In genomic region chr16:81627729-81628128, GRCh38 we compare ENCODE assay signal across 28 cellular contexts.
"Had no signal": no experiment of that assay in that cellular context is flagged by ENCODE, and none has a peak within 500 bp of the region (broad histone marks: within the 10 kb centered on the region; RNA-seq: fewer than 3 reads in every experiment).

No MANE protein-coding gene starts in this region.

- H3K27ac ChIP-seq: ascending aorta, breast epithelium, epithelial cell of prostate, gastroesophageal sphincter, heart right ventricle, hepatocyte had no signal

- H3K9me3 ChIP-seq: ascending aorta, breast epithelium, esophagus squamous epithelium, gastroesophageal sphincter, heart right ventricle had no signal

- H3K4me3 Mint-ChIP-seq: activated CD4-positive, alpha-beta memory T cell treated with anti-CD3 and anti-CD28 coated beads, Interleukin-2, amount 10 ng/mL, durations not matched to agents 7 days and 5 days; activated naive CD8-positive, alpha-beta T cell treated with anti-CD3 and anti-CD28 coated beads, Interleukin-2, amount 10 ng/mL, durations not matched to agents 7 days and 5 days; activated T-cell treated with anti-CD3 and anti-CD28 coated beads, Interleukin-2, amount 50 U/mL, for 24 hours; activated T-cell treated with anti-CD3 and anti-CD28 coated beads, Interleukin-2, amount 50 U/mL, for 72 hours; brain; effector memory CD8-positive, alpha-beta T cell; T-helper 17 cell had no signal

- H3K4me3 ChIP-seq: ascending aorta, breast epithelium, esophagus squamous epithelium, gastroesophageal sphincter, heart right ventricle, hepatocyte had no signal

- DNase-seq: activated CD4-positive, alpha-beta memory T cell treated with anti-CD3 and anti-CD28 coated beads, Interleukin-2, amount 10 ng/mL, durations not matched to agents 7 days and 5 days; activated CD4-positive, alpha-beta T cell treated with anti-CD3 and anti-CD28 coated beads for 48 hours; activated CD4-positive, alpha-beta T cell treated with anti-CD3 and anti-CD28 coated beads, Interleukin-2, amount 50 U/mL, for 4 hours; activated CD4-positive, CD25-positive, alpha-beta regulatory T cell; activated CD4-positive, CD25-positive, alpha-beta regulatory T cell treated with anti-CD3 and anti-CD28 coated beads, Interleukin-2, amount 50 U/mL, for 72 hours; activated CD8-positive, alpha-beta memory T cell treated with anti-CD3 and anti-CD28 coated beads, Interleukin-2, amount 50 U/mL, for 48 hours; activated effector memory CD4-positive, alpha-beta T cell treated with Interleukin-2 at 50 U/mL for 16 hours; activated gamma-delta T cell treated with Interleukin-2 at 50 U/mL for 16 hours; activated naive CD8-positive, alpha-beta T cell treated with anti-CD3 and anti-CD28 coated beads, Interleukin-2, amount 10 ng/mL, durations not matched to agents 7 days and 5 days; activated T-cell treated with anti-CD3 and anti-CD28 coated beads for 4 hours; activated T-cell treated with anti-CD3 and anti-CD28 coated beads, Interleukin-2, amount 50 U/mL, for 24 hours; cortex of kidney; dermis blood vessel endothelial cell; effector CD4-positive, alpha-beta T cell; effector memory CD8-positive, alpha-beta T cell; esophagus squamous epithelium; foreskin melanocyte; heart right ventricle; T-helper 1 cell; T-helper 17 cell had no signal

- H3K36me3 Mint-ChIP-seq: activated naive CD4-positive, alpha-beta T cell treated with anti-CD3 and anti-CD28 coated beads, Interleukin-2, amount 50 U/mL, for 72 hours; brain had no signal

- H3K9me3 Mint-ChIP-seq: activated CD4-positive, alpha-beta memory T cell treated with anti-CD3 and anti-CD28 coated beads, Interleukin-2, amount 10 ng/mL, durations not matched to agents 7 days and 5 days; activated naive CD4-positive, alpha-beta T cell treated with anti-CD3 and anti-CD28 coated beads, Interleukin-2, amount 50 U/mL, for 72 hours; activated naive CD8-positive, alpha-beta T cell treated with anti-CD3 and anti-CD28 coated beads, Interleukin-2, amount 10 ng/mL, durations not matched to agents 7 days and 5 days; activated T-cell treated with anti-CD3 and anti-CD28 coated beads, Interleukin-2, amount 50 U/mL, for 24 hours; activated T-cell treated with anti-CD3 and anti-CD28 coated beads, Interleukin-2, amount 50 U/mL, for 72 hours; brain; effector memory CD8-positive, alpha-beta T cell had no signal

- H3K27me3 Mint-ChIP-seq: activated CD4-positive, alpha-beta memory T cell treated with anti-CD3 and anti-CD28 coated beads, Interleukin-2, amount 10 ng/mL, durations not matched to agents 7 days and 5 days; activated naive CD8-positive, alpha-beta T cell treated with anti-CD3 and anti-CD28 coated beads, Interleukin-2, amount 10 ng/mL, durations not matched to agents 7 days and 5 days; activated T-cell treated with anti-CD3 and anti-CD28 coated beads, Interleukin-2, amount 50 U/mL, for 24 hours; brain; effector memory CD8-positive, alpha-beta T cell; T-helper 17 cell had no signal

- H3K36me3 ChIP-seq: ascending aorta, breast epithelium, gastroesophageal sphincter had no signal

- H3K27ac Mint-ChIP-seq: activated CD4-positive, alpha-beta memory T cell treated with anti-CD3 and anti-CD28 coated beads, Interleukin-2, amount 10 ng/mL, durations not matched to agents 7 days and 5 days; activated naive CD4-positive, alpha-beta T cell treated with anti-CD3 and anti-CD28 coated beads, Interleukin-2, amount 50 U/mL, for 72 hours; activated naive CD8-positive, alpha-beta T cell treated with anti-CD3 and anti-CD28 coated beads, Interleukin-2, amount 10 ng/mL, durations not matched to agents 7 days and 5 days; activated T-cell treated with anti-CD3 and anti-CD28 coated beads, Interleukin-2, amount 50 U/mL, for 72 hours; brain; effector memory CD8-positive, alpha-beta T cell; T-helper 17 cell had no signal

- H3K27me3 ChIP-seq: ascending aorta, breast epithelium, esophagus squamous epithelium, gastroesophageal sphincter, heart right ventricle, hepatocyte had no signal
